10 cellular contexts compared by ENCODE assay signal in the genomic region with DNA sequence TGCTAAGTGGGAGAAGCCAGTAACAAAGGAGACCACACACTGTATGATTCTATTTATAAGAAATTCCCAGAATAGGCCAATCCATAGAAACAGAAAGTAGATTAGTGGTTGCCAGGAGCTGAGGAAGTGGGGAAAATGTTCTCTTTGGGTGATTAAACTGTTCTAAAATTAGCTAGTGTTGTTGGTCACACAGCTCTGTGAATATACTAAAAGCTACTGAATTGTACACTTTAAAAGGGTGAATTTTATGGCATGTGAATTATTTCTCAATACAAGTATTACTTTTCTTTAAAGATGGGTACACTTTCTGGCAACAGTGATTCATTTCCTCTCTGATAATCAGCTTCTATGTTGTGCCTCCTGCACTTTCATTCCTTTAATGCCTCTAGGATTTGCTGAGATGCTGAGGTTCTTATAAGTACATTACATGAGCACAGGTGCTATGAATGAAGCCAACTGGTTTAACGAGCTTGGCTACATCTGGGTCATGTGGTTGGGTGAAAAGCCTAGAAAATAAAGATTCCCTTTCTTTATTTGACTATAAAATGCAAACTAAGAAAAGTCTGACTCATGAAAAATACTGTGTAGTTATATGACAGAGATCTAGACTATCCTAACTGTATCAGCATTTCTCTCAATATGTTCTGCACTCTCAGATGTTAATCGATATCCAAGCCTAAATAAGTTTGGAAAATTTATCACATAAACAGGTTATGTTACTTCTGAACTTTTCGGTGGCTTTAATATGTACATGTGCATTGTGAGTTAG.
DNase-seq lines count a peak whose midpoint lies in the region; ATAC-seq, FAIRE-seq and TF ChIP-seq lines count a peak whose summit lies in the region.
"Had no signal": no experiment of that assay in that cellular context is flagged by ENCODE, and none has a peak within 500 bp of the region (broad histone marks: within the 10 kb centered on the region; RNA-seq: fewer than 3 reads in every experiment).

No MANE protein-coding gene starts in this region.

- no peak overlapping the region for H3K9ac ChIP-seq in IMR-90 (ENCODE audit: low read depth, low read length)
- no peak overlapping the region for H3K9ac ChIP-seq in skeletal muscle tissue (ENCODE audit: low read depth in 1 of 3, low read length in 3 of 3)

- H3K27ac ChIP-seq in IMR-90 (ENCODE audit: insufficient read depth, low read length), result no peak overlapping the region
- peak overlapping the region; percentile 26 for H3K27ac ChIP-seq in hepatocyte
- peak overlapping the region; percentile 49 for H3K27ac ChIP-seq in skeletal muscle tissue (ENCODE audit: low read depth, low read length)

- no peak overlapping the region for H3K4me3 Mint-ChIP-seq in activated T-helper 2 cell treated with anti-CD3 and anti-CD28 coated beads, Interferon-gamma antibody, Interleukin-2, Interleukin-4, amounts not matched to agents 10 μg/mL and 5 μg/mL and 100 μg/mL, durations not matched to agents 14 hours and 24 hours and 36 hours (ENCODE audit: low read depth)

- no peaks in the 10 kb centered on the region for H3K9me3 Mint-ChIP-seq in activated T-helper 2 cell treated with anti-CD3 and anti-CD28 coated beads, Interferon-gamma antibody, Interleukin-2, Interleukin-4, amounts not matched to agents 10 μg/mL and 5 μg/mL and 100 μg/mL, durations not matched to agents 14 hours and 24 hours and 36 hours

- dilution Hi-C loops in IMR-90 (cut with HindIII; ENCODE audit: low sequenced_read_pairs, unreplicated experiment), result no loop called here

- H2AK9ac ChIP-seq in IMR-90 (replicated peaks; ENCODE audit: low read depth, low read length, poor library complexity), result no peak overlapping the region

- peaks cover 1% of the 10 kb centered on the region for H3K27me3 Mint-ChIP-seq in activated T-helper 2 cell treated with anti-CD3 and anti-CD28 coated beads, Interferon-gamma antibody, Interleukin-2, Interleukin-4, amounts not matched to agents 10 μg/mL and 5 μg/mL and 100 μg/mL, durations not matched to agents 14 hours and 24 hours and 36 hours (ENCODE audit: low read depth)

- H3K14ac ChIP-seq in IMR-90 (replicated peaks; ENCODE audit: low read depth, low read length), result no peak overlapping the region

- H3K4me2 ChIP-seq in IMR-90 (ENCODE audit: low read depth, low read length) (peak overlapping the region; percentile 70; the same call in 1 of the 2 replicates), hepatocyte (no peak overlapping the region)

- H2BK20ac ChIP-seq in IMR-90 (ENCODE audit: low read depth, low read length), result no peak overlapping the region

- peak; percentile 52 for DNase-seq in IMR-90
- peak; percentile 66 for DNase-seq in astrocyte of the hippocampus (ENCODE audit: low read depth, low spot score)
- DNase-seq in hepatocyte (ENCODE audit: low spot score), result no peak
- no peak for DNase-seq in NCI-H2107 (lab: John Stamatoyannopoulos, UW)
- no peak for DNase-seq in activated T-helper 2 cell treated with anti-CD3 and anti-CD28 coated beads, Interferon-gamma antibody, Interleukin-2, Interleukin-4, amounts not matched to agents 10 μg/mL and 5 μg/mL and 100 μg/mL, durations not matched to agents 14 hours and 24 hours and 36 hours (ENCODE audit: low spot score)
- no peak for DNase-seq in H54 (ENCODE audit: insufficient read length, low spot score)
- DNase-seq: activated CD4-positive, alpha-beta T cell treated with anti-CD3 and anti-CD28 coated beads, Interleukin-2, amount 50 U/mL, for 4 hours; glutamatergic neuron had no signal

- TF ChIP-seq RAD21 in IMR-90 (IDR thresholded peaks at IDR 0.05; ENCODE audit: low read length), result no peak

- no peak overlapping the region for H4K8ac ChIP-seq in IMR-90 (ENCODE audit: low read depth in 2 of 2, low read length in 2 of 2)

- CTCF ChIA-PET in IMR-90 (lab: Yijun Ruan, JAX), result interaction anchor here (0.7 kb wide), 1 partner anchor 261 kb away, joined by 3 read pairs; no protein-coding TSS in a partner anchor

- H4K20me1 ChIP-seq in IMR-90 (ENCODE audit: insufficient read depth, low read length) (no peaks in the 10 kb centered on the region), hepatocyte (ENCODE audit: insufficient read depth, poor library complexity, severe bottlenecking) (no peaks in the 10 kb centered on the region)

- TF ChIP-seq POLR2A in IMR-90 (IDR thresholded peaks at IDR 0.05; ENCODE audit: low read depth, low read length) (no peak), H54 (IDR thresholded peaks at IDR 0.05; ENCODE audit: low read depth, low read length) (no peak)

- H2BK5ac ChIP-seq in IMR-90 (ENCODE audit: low read depth, low read length, poor library complexity, severe bottlenecking), result peak overlapping the region; percentile 41

- H2BK120ac ChIP-seq in IMR-90 (ENCODE audit: low read depth, low read length), result no peak overlapping the region

- peak overlapping the region; percentile 4; the same call in 1 of the 2 replicates for H3K18ac ChIP-seq in IMR-90 (ENCODE audit: low read depth, low read length)

- no peak overlapping the region for H3K27ac Mint-ChIP-seq in activated T-helper 2 cell treated with anti-CD3 and anti-CD28 coated beads, Interferon-gamma antibody, Interleukin-2, Interleukin-4, amounts not matched to agents 10 μg/mL and 5 μg/mL and 100 μg/mL, durations not matched to agents 14 hours and 24 hours and 36 hours

- H3K56ac ChIP-seq in IMR-90 (ENCODE audit: extremely low read depth, insufficient read depth, low read length), result no peak overlapping the region

- no peaks in the 10 kb centered on the region for H3K36me3 Mint-ChIP-seq in activated T-helper 2 cell treated with anti-CD3 and anti-CD28 coated beads, Interferon-gamma antibody, Interleukin-2, Interleukin-4, amounts not matched to agents 10 μg/mL and 5 μg/mL and 100 μg/mL, durations not matched to agents 14 hours and 24 hours and 36 hours (ENCODE audit: low read depth)

- in situ Hi-C loops in IMR-90 (cut with MboI; ENCODE audit: low sequenced_read_pairs), result no loop called here

- POLR2A ChIA-PET in IMR-90 (lab: Charles Lee; ENCODE audit: unreplicated experiment), result no interaction called here

- H2AFZ ChIP-seq in IMR-90 (replicated peaks; ENCODE audit: low read length, poor library complexity), result no peak overlapping the region
- H2AFZ ChIP-seq in hepatocyte, result no peak overlapping the region

- ATAC-seq in IMR-90 (ENCODE audit: low read depth) (peak; percentile 59), GM21619 (IDR thresholded peaks at IDR 0.05; ENCODE audit: unreplicated experiment) (no peak)

- H3K4me1 Mint-ChIP-seq in activated T-helper 2 cell treated with anti-CD3 and anti-CD28 coated beads, Interferon-gamma antibody, Interleukin-2, Interleukin-4, amounts not matched to agents 10 μg/mL and 5 μg/mL and 100 μg/mL, durations not matched to agents 14 hours and 24 hours and 36 hours (ENCODE audit: low read depth), result peaks cover 9% of the 10 kb centered on the region

- H3K27me3 ChIP-seq in IMR-90 (ENCODE audit: control insufficient read depth, insufficient read depth, low read length), result no peaks in the 10 kb centered on the region
- no peaks in the 10 kb centered on the region for H3K27me3 ChIP-seq in hepatocyte
- H3K27me3 ChIP-seq in skeletal muscle tissue (ENCODE audit: control insufficient read depth in 3 of 3, insufficient read depth in 3 of 3, low read length in 3 of 3), result no peaks in the 10 kb centered on the region

- no peak for TF ChIP-seq CTCF in IMR-90 (conservative IDR thresholded peaks at IDR 0.05; ENCODE audit: low read depth, low read length)
- TF ChIP-seq CTCF in hepatocyte (IDR thresholded peaks at IDR 0.05; ENCODE audit: poor library complexity), result no peak

- H3K9me2 ChIP-seq in hepatocyte (replicated peaks; ENCODE audit: insufficient read depth), result no peaks in the 10 kb centered on the region

- FAIRE-seq in H54 (lab: Jason Lieb, UNC), result no peak

- no TSS peak for BruUV-seq in IMR-90 (replicated peaks; lab: Mats Ljungman, UMichigan)

- peaks cover 2% of the 10 kb centered on the region; the same call in 1 of the 2 replicates for H3K4me1 ChIP-seq in IMR-90 (ENCODE audit: control insufficient read depth, insufficient read depth, low read length)
- peaks cover 26% of the 10 kb centered on the region for H3K4me1 ChIP-seq in hepatocyte (ENCODE audit: insufficient read depth)
- peaks cover 11 to 17% (median 12%) of the 10 kb centered on the region in 3 donors for H3K4me1 ChIP-seq in skeletal muscle tissue (ENCODE audit: control insufficient read depth in 3 of 3, insufficient read depth in 3 of 3, low read length in 3 of 3)

- H3K79me1 ChIP-seq in IMR-90 (ENCODE audit: low read depth in 1 of 2, low read length in 2 of 2), result 0 out of 4 replicates have a peak, but pooled peaks cover 0 to 3% of the 10 kb centered on the region in 2 experiments

- H2BK15ac ChIP-seq in IMR-90 (ENCODE audit: low read depth, low read length), result no peak overlapping the region

- H4K91ac ChIP-seq in IMR-90 (ENCODE audit: insufficient read depth, low read depth, low read length), result no peak overlapping the region

- no peak overlapping the region; the same call in 1 of the 2 replicates for H4K5ac ChIP-seq in IMR-90 (ENCODE audit: low read depth, low read length)

- no peaks in the 10 kb centered on the region for H3K36me3 ChIP-seq in IMR-90 (ENCODE audit: control insufficient read depth, insufficient read depth, low read length)
- H3K36me3 ChIP-seq in hepatocyte (replicated peaks; ENCODE audit: insufficient read depth, low read depth), result no peaks in the 10 kb centered on the region
- H3K36me3 ChIP-seq in skeletal muscle tissue (ENCODE audit: control insufficient read depth in 3 of 3, insufficient read depth in 3 of 3, low read length in 3 of 3), result peaks cover 0 to 14% (median 5%) of the 10 kb centered on the region in 3 donors

- WGBS in IMR-90 (ENCODE audit: extremely low coverage in 2 of 2, insufficient read length in 1 of 2), 2 experiments, result no CpG with 5 or more reads among the region's 3 CpGs
- WGBS in hepatocyte (ENCODE audit: low lambda C conversion rate, missing lambda C conversion rate), result 86% methylated on average over 3 of the region's 3 CpGs

- H3K79me2 ChIP-seq in hepatocyte, result peaks cover under 1% of the 10 kb centered on the region

- intact Hi-C loops in IMR-90 (cut with micrococcal nuclease), result no loop called here
- intact Hi-C loops in activated T-helper 2 cell treated with anti-CD3 and anti-CD28 coated beads, Interferon-gamma antibody, Interleukin-2, Interleukin-4, amounts not matched to agents 10 μg/mL and 5 μg/mL and 100 μg/mL, durations not matched to agents 14 hours and 24 hours and 36 hours (cut with micrococcal nuclease), result loop anchor here (5.0 to 10.0 kb wide), 2 partner anchors 47 to 134 kb away; a partner anchor contains a TSS

- H3K23ac ChIP-seq in IMR-90 (ENCODE audit: low read depth, low read length), result no peak overlapping the region

- no peak overlapping the region for H3K4me3 ChIP-seq in IMR-90 (ENCODE audit: insufficient read depth, low read depth, low read length)
- no peak overlapping the region for H3K4me3 ChIP-seq in hepatocyte
- H3K4me3 ChIP-seq in skeletal muscle tissue (ENCODE audit: low read length in 3 of 3), result no peak overlapping the region

- H2AK5ac ChIP-seq in IMR-90 (ENCODE audit: low read depth, low read length), result no peak overlapping the region

- H3K9me1 ChIP-seq in IMR-90 (ENCODE audit: insufficient read depth, low read length), result no peaks in the 10 kb centered on the region

- H3K9me3 ChIP-seq in IMR-90 (ENCODE audit: control insufficient read depth, insufficient read depth, low read length) (no peaks in the 10 kb centered on the region), hepatocyte (ENCODE audit: low read depth) (no peaks in the 10 kb centered on the region), skeletal muscle tissue (ENCODE audit: control insufficient read depth in 3 of 3, low read length in 3 of 3) (no peaks in the 10 kb centered on the region)

- H3K4ac ChIP-seq in IMR-90 (ENCODE audit: low read depth, low read length), result no peak overlapping the region

Comparison
In these comparisons a context has a peak if more than half of its experiments do, and no peak if none do; other contexts are left out.
1. DNase-seq: peak in IMR-90 (single experiment) and astrocyte of the hippocampus (single experiment); none in hepatocyte (single experiment), NCI-H2107 (single experiment), activated T-helper 2 cell treated with anti-CD3 and anti-CD28 coated beads, Interferon-gamma antibody, Interleukin-2, Interleukin-4, amounts not matched to agents 10 μg/mL and 5 μg/mL and 100 μg/mL, durations not matched to agents 14 hours and 24 hours and 36 hours (single experiment) and H54 (single experiment).